In genomic region chr5:132775439-132776076, GRCh38 we compare ENCODE assay signal across 1 cellular context.
TF ChIP-seq lines count a peak whose summit lies in the region.

No MANE protein-coding gene starts in this region.

TF ChIP-seq in endothelial cell of umbilical vein, 7 proteins besides CTCF, POLR2A, EP300 and RAD21:
- TF ChIP-seq EZH2 (IDR thresholded peaks at IDR 0.05; ENCODE audit: borderline replicate concordance, low read depth, low read length, severe bottlenecking) (no peak), GATA2 (IDR thresholded peaks at IDR 0.05; ENCODE audit: insufficient read depth, insufficient read length, low read depth, low read length) (no peak), MYC (IDR thresholded peaks at IDR 0.05; ENCODE audit: low read depth, low read length) (no peak), FOS (IDR thresholded peaks at IDR 0.05; ENCODE audit: borderline replicate concordance, insufficient read depth, low read length) (no peak), JUN (IDR thresholded peaks at IDR 0.05; ENCODE audit: borderline replicate concordance, insufficient read depth, insufficient read length, low read depth) (no peak), POLR2AphosphoS5 (IDR thresholded peaks at IDR 0.05; ENCODE audit: insufficient read depth, low read depth, low read length) (no peak), MAX (IDR thresholded peaks at IDR 0.05; ENCODE audit: insufficient read depth, insufficient read length) (no peak)
